8 cellular contexts compared by ENCODE assay signal in genomic region chrX:103628386-103629290, GRCh38. TPM values are rescaled to one million over a fixed set of nuclear protein-coding genes. Genes with fewer than 3 reads are reported as not detected.
DNase-seq lines count a peak whose midpoint lies in the region; ATAC-seq, FAIRE-seq and TF ChIP-seq lines count a peak whose summit lies in the region.

TCEAL1 (plus strand) TSS chrX:103628975; CDS start chrX:103629917, 942 bp downstream.

- H2AFZ ChIP-seq in H1 (ENCODE audit: low read length): peak within 1 kb of the TSS; percentile 49

- peak within 1 kb of the TSS; percentile 44 to 92 (median 70) for H3K4me3 ChIP-seq in H1 (ENCODE audit: extremely low read depth in 1 of 4, insufficient read depth in 2 of 4, low read depth in 3 of 4, low read length in 4 of 4)

- H2BK15ac ChIP-seq in H1 (ENCODE audit: low read length): no peak within 1 kb of the TSS; the same call in 1 of the 2 replicates

- TF ChIP-seq CTCF in H1 (IDR thresholded peaks at IDR 0.05; ENCODE audit: control extremely low read depth in 1 of 3, insufficient read depth in 1 of 3, low read depth in 1 of 3, low read length in 3 of 3): no peak

- 0 out of 2 replicates have a peak, but pooled peaks cover 5% of the 10 kb centered on the region for H3K23me2 ChIP-seq in H1 (ENCODE audit: low read depth, low read length)

- 6% methylated on average over 25 of the region's 31 CpGs; no CpG with 5 or more reads in 1 of the 2 experiments for WGBS in H1 (ENCODE audit: extremely low coverage in 1 of 2, insufficient coverage in 1 of 2, insufficient read length in 1 of 2, insufficient replicate concordance in 2 of 2, low coverage in 1 of 2, low lambda C conversion rate in 2 of 2, missing lambda C conversion rate in 1 of 2), 2 experiments

- H4K20me1 ChIP-seq in H1 (replicated peaks in 1 of 2; ENCODE audit: control insufficient read depth in 1 of 2, insufficient read depth in 2 of 2, low read length in 2 of 2): no peaks in the 10 kb centered on the region

- FAIRE-seq in H1 (lab: Jason Lieb, UNC): no peak

- peak within 1 kb of the TSS in 3 of 4 experiments; percentile 29 to 65 (median 61); a peak in 6 of 7 replicates for H3K9ac ChIP-seq in H1 (replicated peaks in 1 of 4; ENCODE audit: extremely low read depth in 1 of 4, low read depth in 3 of 4, low read length in 3 of 4)

- H3K4me2 ChIP-seq in H1 (ENCODE audit: insufficient read depth in 1 of 2, low read depth in 2 of 2, low read length in 2 of 2): peak within 1 kb of the TSS; percentile 66 to 92

- H3K18ac ChIP-seq in H1 (ENCODE audit: extremely low read depth, low read length): peak within 1 kb of the TSS; percentile 60

- H2BK12ac ChIP-seq in H1 (ENCODE audit: low read depth, low read length): no peak within 1 kb of the TSS

- no peaks in the 10 kb centered on the region for H3K79me2 ChIP-seq in H1 (ENCODE audit: control insufficient read depth in 1 of 2, insufficient read depth in 2 of 2, low read length in 2 of 2)

- H3K36me3 ChIP-seq in H1 (ENCODE audit: control insufficient read depth in 2 of 4, insufficient read depth in 4 of 4, low read length in 3 of 4): no peaks in the 10 kb centered on the region

- no peaks in the 10 kb centered on the region for H3K9me3 Mint-ChIP-seq in stimulated activated naive B cell treated with anti-CD40 and anti-IgM and Interleukin-4, amounts not matched to agents 10 μg/mL and 1 μg/mL and 100 μg/mL, for 72 hours

- H2BK20ac ChIP-seq in H1 (ENCODE audit: low read length): no peak within 1 kb of the TSS

- POLR2A ChIA-PET in H1 (lab: Charles Lee; ENCODE audit: partially characterized antibody): interaction anchor here (0.5 to 1.7 kb wide), 5 partner anchors 11 to 59 kb away, joined by 3 to 7 read pairs (median 4); no protein-coding TSS in a partner anchor

- no peak within 1 kb of the TSS for H3K14ac ChIP-seq in H1 (ENCODE audit: insufficient read length)

- no peaks in the 10 kb centered on the region for H3K4me1 ChIP-seq in H1 (replicated peaks in 1 of 4; ENCODE audit: control insufficient read depth in 3 of 4, insufficient read depth in 4 of 4, low read length in 3 of 4)

- peak within 1 kb of the TSS; percentile 89 for H3K27ac Mint-ChIP-seq in stimulated activated naive B cell treated with anti-CD40 and anti-IgM and Interleukin-4, amounts not matched to agents 10 μg/mL and 1 μg/mL and 100 μg/mL, for 72 hours

- no peak for TF ChIP-seq POLR2A in H1 (IDR thresholded peaks at IDR 0.05; ENCODE audit: control extremely low read depth in 1 of 2, low read depth in 2 of 2, low read length in 2 of 2)

- H3K27me3 Mint-ChIP-seq in stimulated activated naive B cell treated with anti-CD40 and anti-IgM and Interleukin-4, amounts not matched to agents 10 μg/mL and 1 μg/mL and 100 μg/mL, for 72 hours: peaks cover 0 to 9% of the 10 kb centered on the region in 2 donors

- H3K4me1 Mint-ChIP-seq in stimulated activated naive B cell treated with anti-CD40 and anti-IgM and Interleukin-4, amounts not matched to agents 10 μg/mL and 1 μg/mL and 100 μg/mL, for 72 hours: peaks cover 3 to 15% of the 10 kb centered on the region in 2 donors

- H2BK120ac ChIP-seq in H1 (replicated peaks; ENCODE audit: low read depth, low read length): no peak within 1 kb of the TSS

- H3K23ac ChIP-seq in H1 (ENCODE audit: insufficient read length): no peak within 1 kb of the TSS

- H4K8ac ChIP-seq in H1 (ENCODE audit: extremely low read depth, insufficient read depth, low read length): no peak within 1 kb of the TSS

- DNase-seq in NCI-H1417 (lab: John Stamatoyannopoulos, UW): peak; percentile 39 to 71 (median 64)
- DNase-seq in NCI-H1417 treated with DMSO at 0.1 percent for 48 hours (lab: John Stamatoyannopoulos, UW): no peak
- peak; percentile 61 for DNase-seq in NCI-H2029 (lab: John Stamatoyannopoulos, UW)
- peak; percentile 40 for DNase-seq in activated CD4-positive, CD25-positive, alpha-beta regulatory T cell treated with anti-CD3 and anti-CD28 coated beads, Interleukin-2, amount 50 U/mL, for 72 hours
- DNase-seq in H1 (ENCODE audit: low read depth in 1 of 2, low spot score in 2 of 2): peak in 1 of 2 experiments; percentile 65
- peak; percentile 83 for DNase-seq in medulla oblongata (ENCODE audit: extremely low spot score)
- no peak for DNase-seq in stimulated activated naive B cell treated with anti-CD40 and anti-IgM and Interleukin-4, amounts not matched to agents 10 μg/mL and 1 μg/mL and 100 μg/mL, for 72 hours

- H3K4ac ChIP-seq in H1 (replicated peaks; ENCODE audit: insufficient read length, low read depth, low read length): no peak within 1 kb of the TSS

- CTCF ChIA-PET in H1 (lab: Charles Lee; ENCODE audit: partially characterized antibody): interaction anchor here (0.7 kb wide), 1 partner anchor 33 kb away, joined by 3 read pairs; no protein-coding TSS in a partner anchor

- H4K91ac ChIP-seq in H1 (replicated peaks; ENCODE audit: insufficient read length, low read length): no peak within 1 kb of the TSS

- H3K36me3 Mint-ChIP-seq in stimulated activated naive B cell treated with anti-CD40 and anti-IgM and Interleukin-4, amounts not matched to agents 10 μg/mL and 1 μg/mL and 100 μg/mL, for 72 hours: peaks cover 0 to 3% of the 10 kb centered on the region in 2 donors

- H3K56ac ChIP-seq in H1 (replicated peaks; ENCODE audit: insufficient read length, low read depth, low read length): peak within 1 kb of the TSS; percentile 92

- peak within 1 kb of the TSS; percentile 97 for H4K5ac ChIP-seq in H1 (ENCODE audit: insufficient read length, low read depth, low read length)

- peak within 1 kb of the TSS; percentile 55; the same call in 1 of the 2 replicates for H3K27ac ChIP-seq in H1 (ENCODE audit: low read depth, low read length)

- H3K79me1 ChIP-seq in H1 (ENCODE audit: low read depth, low read length): no peaks in the 10 kb centered on the region

- no peak for TF ChIP-seq EP300 in H1 (IDR thresholded peaks at IDR 0.05; ENCODE audit: borderline replicate concordance in 1 of 2, low read depth in 2 of 2, low read length in 2 of 2)

- no peaks in the 10 kb centered on the region for H3K9me3 ChIP-seq in H1 (ENCODE audit: insufficient read depth in 2 of 2, low read depth in 1 of 2, low read length in 1 of 2)

- H2AK5ac ChIP-seq in H1 (ENCODE audit: low read depth, low read length): no peak within 1 kb of the TSS

- no peak for TF ChIP-seq RAD21 in H1 (IDR thresholded peaks at IDR 0.05 in 1 of 2, conservative IDR thresholded peaks at IDR 0.05 in 1 of 2; ENCODE audit: low read depth in 2 of 2, low read length in 2 of 2)

- H3K4me3 Mint-ChIP-seq in stimulated activated naive B cell treated with anti-CD40 and anti-IgM and Interleukin-4, amounts not matched to agents 10 μg/mL and 1 μg/mL and 100 μg/mL, for 72 hours: peak within 1 kb of the TSS; percentile 86 to 95

- H2BK5ac ChIP-seq in H1 (ENCODE audit: low read depth, low read length): no peak within 1 kb of the TSS; the same call in 1 of the 2 replicates

- H3K27me3 ChIP-seq in H1 (replicated peaks in 1 of 4; ENCODE audit: control insufficient read depth in 3 of 4, extremely low read depth in 1 of 4, insufficient read depth in 3 of 4, low read length in 3 of 4): no peaks in the 10 kb centered on the region

- peak; percentile 85 for ATAC-seq in HG02798 (IDR thresholded peaks at IDR 0.05; ENCODE audit: poor library complexity, unreplicated experiment)
- peak; percentile 75 to 81 for ATAC-seq in stimulated activated naive B cell treated with anti-CD40 and anti-IgM and Interleukin-4, amounts not matched to agents 10 μg/mL and 1 μg/mL and 100 μg/mL, for 72 hours (replicated peaks)

TF ChIP-seq in H1, 55 proteins besides CTCF, POLR2A, EP300 and RAD21:
- no peak for TF ChIP-seq SP2 (IDR thresholded peaks at IDR 0.05; ENCODE audit: low read length)
- TF ChIP-seq ATF3 (IDR thresholded peaks at IDR 0.05; ENCODE audit: insufficient read depth, low read depth, low read length): 0 out of 2 replicates have a peak, but pooled peaks have one; percentile 24
- peak; percentile 13 for TF ChIP-seq ASH2L (IDR thresholded peaks at IDR 0.05; ENCODE audit: low read length)
- TF ChIP-seq KDM1A (IDR thresholded peaks at IDR 0.05; ENCODE audit: borderline replicate concordance, low read length): no peak
- no peak for TF ChIP-seq GABPA (IDR thresholded peaks at IDR 0.05; ENCODE audit: borderline replicate concordance, insufficient read depth, low read length)
- TF ChIP-seq USF2 (IDR thresholded peaks at IDR 0.05; ENCODE audit: low read length): peak; percentile 82
- peak; percentile 56 for TF ChIP-seq SAP30 (IDR thresholded peaks at IDR 0.05; ENCODE audit: insufficient read depth, insufficient replicate concordance, low read length)

RNA-seq across cellular contexts. Expression of gene TCEAL1, which starts in this region (rescaled TPM):
- total RNA-seq in H1 (2021; fragmentation: NEBNext Ultra II Directional; extraction: Animal tissue kit (Norgen Biotek cat#: 25700)): 3.9 TPM in 2 replicates
- 3.0 and 4.1 TPM in 2 replicates for polyA plus RNA-seq in H1 (2011; rRNA removed)
- polyA plus RNA-seq in H1 (2011; cell fraction: cytosol; rRNA removed): 5.7 TPM
- 3.2 TPM for polyA plus RNA-seq in H1 (2011; cell fraction: nucleus; rRNA removed)
- polyA plus RNA-seq in H1 (2012, experiment 1 of 2): 2.4 to 3.7 TPM (median 3.3 TPM) in 4 replicates
- 1.8 TPM for polyA plus RNA-seq in H1 (2012, experiment 2 of 2)
- 5.6 TPM for polyA plus RNA-seq in H1 (2013, experiment 1 of 2)
- 5.4 TPM for polyA plus RNA-seq in H1 (2013, experiment 2 of 2)
- 0.95 and 1.3 TPM in 2 replicates for polyA minus RNA-seq in H1 (2011; rRNA and poly(A)+ RNA removed)
- not detected for polyA minus RNA-seq in H1 (2011; cell fraction: cytosol; rRNA and poly(A)+ RNA removed)
- 1.7 TPM for polyA minus RNA-seq in H1 (2011; cell fraction: nucleus; rRNA and poly(A)+ RNA removed)

Comparison
In these comparisons a context has a peak if more than half of its experiments do, and no peak if none do; other contexts are left out.
1. DNase-seq: peak in NCI-H1417 (3 of 3), NCI-H2029 (single experiment), activated CD4-positive, CD25-positive, alpha-beta regulatory T cell treated with anti-CD3 and anti-CD28 coated beads, Interleukin-2, amount 50 U/mL, for 72 hours (single experiment) and medulla oblongata (single experiment); none in NCI-H1417 treated with DMSO at 0.1 percent for 48 hours (single experiment) and stimulated activated naive B cell treated with anti-CD40 and anti-IgM and Interleukin-4, amounts not matched to agents 10 μg/mL and 1 μg/mL and 100 μg/mL, for 72 hours (single experiment).